Comparison of ENCODE assay signal across 8 cellular contexts in genomic region chr1:230978491-230979388, GRCh38. TPM values are rescaled to one million over a fixed set of nuclear protein-coding genes. Genes with fewer than 3 reads are reported as not detected.
DNase-seq lines count a peak whose midpoint lies in the region; ATAC-seq and TF ChIP-seq lines count a peak whose summit lies in the region.

Gene ARV1, plus strand, starts transcription at chr1:230979094. Its CDS starts 12 bp downstream, at chr1:230979106.
Gene TTC13, minus strand, starts transcription at chr1:230978861. Its CDS starts 31 bp downstream, at chr1:230978830.

- H3K27me3 Mint-ChIP-seq in activated naive CD4-positive, alpha-beta T cell treated with anti-CD3 and anti-CD28 coated beads, Interleukin-2, amount 50 U/mL, for 24 hours: no peaks in the 10 kb centered on the region

- peaks cover 2% of the 10 kb centered on the region for H3K36me3 Mint-ChIP-seq in activated naive CD4-positive, alpha-beta T cell treated with anti-CD3 and anti-CD28 coated beads, Interleukin-2, amount 50 U/mL, for 24 hours

- H3K9me3 ChIP-seq in suprapubic skin: no peaks in the 10 kb centered on the region

- peaks cover 10% of the 10 kb centered on the region for H3K36me3 ChIP-seq in suprapubic skin

- TF ChIP-seq POLR2A in GM10847 (IDR thresholded peaks at IDR 0.05; ENCODE audit: extremely low read depth, insufficient read length) (peak; percentile 66), suprapubic skin (IDR thresholded peaks at IDR 0.05) (peak in 1 of 2 donors; percentile 8)

- no peaks in the 10 kb centered on the region for H3K27me3 ChIP-seq in suprapubic skin

- WGBS in suprapubic skin: 1% methylated on average over 22 of the region's 79 CpGs

- peak within 1 kb of the TSS; percentile 95 for H3K27ac Mint-ChIP-seq in activated naive CD4-positive, alpha-beta T cell treated with anti-CD3 and anti-CD28 coated beads, Interleukin-2, amount 50 U/mL, for 24 hours

- peaks cover 20% of the 10 kb centered on the region for H3K4me1 ChIP-seq in suprapubic skin

- TF ChIP-seq CTCF in suprapubic skin (IDR thresholded peaks at IDR 0.05): no peak

- peak within 1 kb of the TSS; percentile 61 for H3K27ac ChIP-seq in suprapubic skin

- DNase-seq in NCI-H1092 (lab: John Stamatoyannopoulos, UW) (peak; percentile 100), germinal center (ENCODE audit: low spot score) (peak; percentile 99), nucleus accumbens (lab: John Stamatoyannopoulos, UW) (peak; percentile 80 to 99 (median 98)), suprapubic skin (ENCODE audit: low spot score in 2 of 2) (peak; percentile 98)

- peaks cover 32% of the 10 kb centered on the region for H3K4me1 Mint-ChIP-seq in activated naive CD4-positive, alpha-beta T cell treated with anti-CD3 and anti-CD28 coated beads, Interleukin-2, amount 50 U/mL, for 24 hours

- peak within 1 kb of the TSS; percentile 68 for H3K4me3 ChIP-seq in suprapubic skin

- ATAC-seq in HG02610 (IDR thresholded peaks at IDR 0.05; ENCODE audit: unreplicated experiment): peak; percentile 93
- ATAC-seq in SK-N-SH treated with all-trans-retinoic acid at 6 μM for 48 hours: peak; percentile 99

- TF ChIP-seq EP300 in suprapubic skin (IDR thresholded peaks at IDR 0.05): no peak

- no peaks in the 10 kb centered on the region for H3K9me3 Mint-ChIP-seq in activated naive CD4-positive, alpha-beta T cell treated with anti-CD3 and anti-CD28 coated beads, Interleukin-2, amount 50 U/mL, for 24 hours

- peak within 1 kb of the TSS; percentile 93 for H3K4me3 Mint-ChIP-seq in activated naive CD4-positive, alpha-beta T cell treated with anti-CD3 and anti-CD28 coated beads, Interleukin-2, amount 50 U/mL, for 24 hours

TF ChIP-seq in SK-N-SH treated with all-trans-retinoic acid at 6 μM for 48 hours, 23 proteins besides CTCF, POLR2A, EP300 and RAD21:
- TF ChIP-seq CSDC2 (CRISPR knock-in tag; IDR thresholded peaks at IDR 0.05): no peak
- TF ChIP-seq RARB (CRISPR knock-in tag; IDR thresholded peaks at IDR 0.05): no peak
- no peak for TF ChIP-seq BACH2 (CRISPR knock-in tag; IDR thresholded peaks at IDR 0.05; ENCODE audit: borderline replicate concordance)
- TF ChIP-seq ARNTL (CRISPR knock-in tag; IDR thresholded peaks at IDR 0.05; ENCODE audit: borderline replicate concordance, low read depth): no peak
- TF ChIP-seq TOX (CRISPR knock-in tag; IDR thresholded peaks at IDR 0.05; ENCODE audit: borderline replicate concordance): no peak
- TF ChIP-seq GLIS3 (CRISPR knock-in tag; IDR thresholded peaks at IDR 0.05): no peak
- TF ChIP-seq ZNF565 (CRISPR knock-in tag; conservative IDR thresholded peaks at IDR 0.05; ENCODE audit: low read depth): no peak
- TF ChIP-seq OSR1 (CRISPR knock-in tag; IDR thresholded peaks at IDR 0.05): no peak
- no peak for TF ChIP-seq ESRRG (CRISPR knock-in tag; IDR thresholded peaks at IDR 0.05)
- TF ChIP-seq TCF4 (CRISPR knock-in tag; IDR thresholded peaks at IDR 0.05; ENCODE audit: borderline replicate concordance): no peak
- TF ChIP-seq PATZ1 (CRISPR knock-in tag; IDR thresholded peaks at IDR 0.05; ENCODE audit: borderline replicate concordance): no peak
- TF ChIP-seq ZFP30 (CRISPR knock-in tag; IDR thresholded peaks at IDR 0.05): no peak
- no peak for TF ChIP-seq ZNF8 (CRISPR knock-in tag; IDR thresholded peaks at IDR 0.05)
- no peak for TF ChIP-seq ZFP3 (CRISPR knock-in tag; IDR thresholded peaks at IDR 0.05)
- TF ChIP-seq ZC3H10 (CRISPR knock-in tag; IDR thresholded peaks at IDR 0.05): no peak
- TF ChIP-seq ZNF70 (CRISPR knock-in tag; IDR thresholded peaks at IDR 0.05): no peak
- no peak for TF ChIP-seq TSHZ2 (CRISPR knock-in tag; IDR thresholded peaks at IDR 0.05)
- no peak for TF ChIP-seq ISL1 (CRISPR knock-in tag; IDR thresholded peaks at IDR 0.05)
- TF ChIP-seq SNAI2 (CRISPR knock-in tag; IDR thresholded peaks at IDR 0.05): no peak
- no peak for TF ChIP-seq CREB5 (CRISPR knock-in tag; IDR thresholded peaks at IDR 0.05; ENCODE audit: low read depth)

RNA-seq across cellular contexts. Expression of gene ARV1, which starts in this region (rescaled TPM):
- total RNA-seq in suprapubic skin: 10 to 100 TPM; 24.1 to 36.4 (median 29.4) TPM

RNA-seq across cellular contexts. Expression of gene TTC13, which starts in this region (rescaled TPM):
- 10 to 100 TPM; 16.5 to 41.2 (median 19.2) TPM for total RNA-seq in suprapubic skin

Comparison
In these comparisons a context has a peak if more than half of its experiments do, and no peak if none do; other contexts are left out.
1. Peak in every context shown above with its lines: DNase-seq, ATAC-seq, H3K4me3 ChIP-seq and H3K27ac ChIP-seq.